ENCODE assay signal across 18 cellular contexts in genomic region chr15:49265911-49266310, GRCh38.
DNase-seq lines count a peak whose midpoint lies in the region; ATAC-seq and TF ChIP-seq lines count a peak whose summit lies in the region.
"Had no signal": no experiment of that assay in that cellular context is flagged by ENCODE, and none has a peak within 500 bp of the region (broad histone marks: within the 10 kb centered on the region; RNA-seq: fewer than 3 reads in every experiment).

No MANE protein-coding gene starts in this region.

- peaks cover 34% of the 10 kb centered on the region for H3K36me3 Mint-ChIP-seq in CD8-positive, alpha-beta T cell

- peak overlapping the region; percentile 88 for H4K5ac ChIP-seq in IMR-90 (ENCODE audit: low read depth, low read length)

- in situ Hi-C loops in IMR-90 (cut with MboI; ENCODE audit: low sequenced_read_pairs): no loop called here
- in situ Hi-C loops in gastrocnemius medialis (cut with MboI; ENCODE audit: low sequenced_read_pairs in 4 of 4): no loop called here

- peaks cover 9% of the 10 kb centered on the region for H3K4me1 ChIP-seq in IMR-90 (ENCODE audit: control insufficient read depth, insufficient read depth, low read length)
- H3K4me1 ChIP-seq in gastrocnemius medialis: peaks cover 0 to 6% of the 10 kb centered on the region in 2 donors
- H3K4me1 ChIP-seq in left lung: no peaks in the 10 kb centered on the region
- H3K4me1 ChIP-seq in CD8-positive, alpha-beta T cell (ENCODE audit: insufficient read depth, low read length): no peaks in the 10 kb centered on the region

- H3K9ac ChIP-seq in IMR-90 (ENCODE audit: low read depth, low read length): no peak overlapping the region

- H4K8ac ChIP-seq in IMR-90 (ENCODE audit: low read depth in 2 of 2, low read length in 2 of 2): 0 out of 4 replicates have a peak overlapping the region, but pooled peaks of 1 of the 2 experiments have one; percentile 1

- dilution Hi-C loops in IMR-90 (cut with HindIII; ENCODE audit: low sequenced_read_pairs, unreplicated experiment): no loop called here

- no peak overlapping the region for H3K27ac Mint-ChIP-seq in CD8-positive, alpha-beta T cell

- no peaks in the 10 kb centered on the region for H3K27me3 Mint-ChIP-seq in CD8-positive, alpha-beta T cell (ENCODE audit: low read depth)

- CTCF ChIA-PET in IMR-90 (lab: Yijun Ruan, JAX): no interaction called here
- CTCF ChIA-PET in CD8-positive, alpha-beta T cell (lab: Charles Lee): interaction anchor here (0.8 kb wide), 1 partner anchor 30 kb away, joined by 3 read pairs; no protein-coding TSS in a partner anchor

- H3K36me3 ChIP-seq in IMR-90 (ENCODE audit: control insufficient read depth, insufficient read depth, low read length): no peaks in the 10 kb centered on the region
- H3K36me3 ChIP-seq in gastrocnemius medialis: no peaks in the 10 kb centered on the region
- peaks cover 0 to 3% of the 10 kb centered on the region in 2 donors for H3K36me3 ChIP-seq in left lung
- H3K36me3 ChIP-seq in CD8-positive, alpha-beta T cell (ENCODE audit: insufficient read depth, low read length): peaks cover 3% of the 10 kb centered on the region

- H3K9me1 ChIP-seq in IMR-90 (ENCODE audit: insufficient read depth, low read length): no peaks in the 10 kb centered on the region

- H4K91ac ChIP-seq in IMR-90 (ENCODE audit: insufficient read depth, low read depth, low read length): no peak overlapping the region

- H3K27me3 ChIP-seq in IMR-90 (ENCODE audit: control insufficient read depth, insufficient read depth, low read length): no peaks in the 10 kb centered on the region
- no peaks in the 10 kb centered on the region for H3K27me3 ChIP-seq in gastrocnemius medialis
- no peaks in the 10 kb centered on the region for H3K27me3 ChIP-seq in left lung
- H3K27me3 ChIP-seq in CD8-positive, alpha-beta T cell (ENCODE audit: insufficient read depth, low read length): no peaks in the 10 kb centered on the region

- H2AK5ac ChIP-seq in IMR-90 (ENCODE audit: low read depth, low read length): no peak overlapping the region

- peak overlapping the region; percentile 58; the same call in 1 of the 2 replicates for H3K4ac ChIP-seq in IMR-90 (ENCODE audit: low read depth, low read length)

- H3K56ac ChIP-seq in IMR-90 (ENCODE audit: extremely low read depth, insufficient read depth, low read length): no peak overlapping the region

- H2BK20ac ChIP-seq in IMR-90 (ENCODE audit: low read depth, low read length): peak overlapping the region; percentile 6; the same call in 1 of the 2 replicates

- TF ChIP-seq POLR2A in IMR-90 (IDR thresholded peaks at IDR 0.05; ENCODE audit: low read depth, low read length): no peak
- no peak for TF ChIP-seq POLR2A in gastrocnemius medialis (IDR thresholded peaks at IDR 0.05)

- no peaks in the 10 kb centered on the region for H3K4me1 Mint-ChIP-seq in CD8-positive, alpha-beta T cell (ENCODE audit: low read depth)

- DNase-seq in IMR-90 (no peak), LHCN-M2 (ENCODE audit: low read depth) (peak; percentile 42), NCI-H510A (lab: John Stamatoyannopoulos, UW) (peak; percentile 39), fibroblast of peridontal ligament (ENCODE audit: extremely low read depth) (peak; percentile 47), gastrocnemius medialis (no peak), left lung (no peak), kidney glomerular epithelial cell (lab: John Stamatoyannopoulos, UW) (no peak)
- DNase-seq in CD8-positive, alpha-beta T cell: no peak
- DNase-seq: ACHN, C1 segment of cervical spinal cord, NCI-H1694, NCI-H2081 treated with DMSO at 0.1 percent for 48 hours, NCI-H345, NCI-H526 treated with DMSO at 0.1 percent for 48 hours, OCI-M1, Right ventricle myocardium superior had no signal

- H3K23ac ChIP-seq in IMR-90 (ENCODE audit: low read depth, low read length): no peak overlapping the region

- no peak overlapping the region for H2AFZ ChIP-seq in IMR-90 (replicated peaks; ENCODE audit: low read length, poor library complexity)

- H2BK5ac ChIP-seq in IMR-90 (ENCODE audit: low read depth, low read length, poor library complexity, severe bottlenecking): no peak overlapping the region

- no peak overlapping the region for H3K14ac ChIP-seq in IMR-90 (replicated peaks; ENCODE audit: low read depth, low read length)

- POLR2A ChIA-PET in IMR-90 (lab: Charles Lee; ENCODE audit: unreplicated experiment): no interaction called here
- POLR2A ChIA-PET in CD8-positive, alpha-beta T cell (lab: Charles Lee): interaction anchor here (1.3 kb wide), 1 partner anchor 9 kb away, joined by 5 read pairs; no protein-coding TSS in a partner anchor

- no peak for ATAC-seq in IMR-90 (ENCODE audit: low read depth)
- no peak for ATAC-seq in gastrocnemius medialis
- no peak for ATAC-seq in left lung
- no peak for ATAC-seq in CD8-positive, alpha-beta T cell
- ATAC-seq: GM12878 had no signal

- H2BK15ac ChIP-seq in IMR-90 (ENCODE audit: low read depth, low read length): no peak overlapping the region

- peak overlapping the region; percentile 57 for H3K18ac ChIP-seq in IMR-90 (ENCODE audit: low read depth, low read length)

- no peaks in the 10 kb centered on the region for H4K20me1 ChIP-seq in IMR-90 (ENCODE audit: insufficient read depth, low read length)

- no TSS peak for BruUV-seq in IMR-90 (replicated peaks; lab: Mats Ljungman, UMichigan)

- H3K79me1 ChIP-seq in IMR-90 (ENCODE audit: low read depth in 1 of 2, low read length in 2 of 2): peaks cover 6 to 15% of the 10 kb centered on the region in 2 experiments; a peak in 2 of 4 replicates

- no peak for TF ChIP-seq CTCF in IMR-90 (conservative IDR thresholded peaks at IDR 0.05; ENCODE audit: low read depth, low read length)
- no peak for TF ChIP-seq CTCF in gastrocnemius medialis (IDR thresholded peaks at IDR 0.05 in 4 of 5, conservative IDR thresholded peaks at IDR 0.05 in 1 of 5)
- TF ChIP-seq CTCF in left lung (IDR thresholded peaks at IDR 0.05): no peak
- TF ChIP-seq CTCF in CD8-positive, alpha-beta T cell (IDR thresholded peaks at IDR 0.05): no peak

- H3K4me3 ChIP-seq in IMR-90 (ENCODE audit: insufficient read depth, low read depth, low read length): no peak overlapping the region
- H3K4me3 ChIP-seq in gastrocnemius medialis: no peak overlapping the region
- no peak overlapping the region for H3K4me3 ChIP-seq in left lung
- H3K4me3 ChIP-seq in CD8-positive, alpha-beta T cell (ENCODE audit: low read depth, low read length): no peak overlapping the region
- H3K4me3 ChIP-seq: GM12878, SK-N-MC had no signal

- no peak overlapping the region for H3K27ac ChIP-seq in IMR-90 (ENCODE audit: insufficient read depth, low read length)
- H3K27ac ChIP-seq in gastrocnemius medialis: no peak overlapping the region
- no peak overlapping the region for H3K27ac ChIP-seq in left lung
- no peak overlapping the region for H3K27ac ChIP-seq in CD8-positive, alpha-beta T cell (ENCODE audit: low read depth, low read length)
- H3K27ac ChIP-seq: SK-N-MC had no signal

- no peak overlapping the region for H3K4me2 ChIP-seq in IMR-90 (ENCODE audit: low read depth, low read length)

- H2BK120ac ChIP-seq in IMR-90 (ENCODE audit: low read depth, low read length): peak overlapping the region; percentile 32; the same call in 1 of the 2 replicates

- no peak overlapping the region for H3K4me3 Mint-ChIP-seq in CD8-positive, alpha-beta T cell

- intact Hi-C loops in IMR-90 (cut with micrococcal nuclease): no loop called here
- intact Hi-C loops in gastrocnemius medialis (cut with DNase I; ENCODE audit: low total_unique reads): no loop called here
- intact Hi-C loops in left lung (cut with DNase I): no loop called here
- intact Hi-C loops in CD8-positive, alpha-beta T cell (cut with DNase I, micrococcal nuclease): no loop called here

- H3K9me3 ChIP-seq in IMR-90 (ENCODE audit: control insufficient read depth, insufficient read depth, low read length): peaks cover 5% of the 10 kb centered on the region; the same call in 1 of the 2 replicates
- H3K9me3 ChIP-seq in gastrocnemius medialis: no peaks in the 10 kb centered on the region
- H3K9me3 ChIP-seq in left lung: peaks cover 0 to 6% of the 10 kb centered on the region in 2 donors
- H3K9me3 ChIP-seq in CD8-positive, alpha-beta T cell (ENCODE audit: low read length): no peaks in the 10 kb centered on the region

- no peaks in the 10 kb centered on the region for H3K9me3 Mint-ChIP-seq in CD8-positive, alpha-beta T cell

- 97% methylated on average over 3 of the region's 3 CpGs; no CpG with 5 or more reads in 1 of the 2 experiments for WGBS in IMR-90 (ENCODE audit: extremely low coverage in 2 of 2, insufficient read length in 1 of 2), 2 experiments

- no peak for TF ChIP-seq RAD21 in IMR-90 (IDR thresholded peaks at IDR 0.05; ENCODE audit: low read length)

- no peak overlapping the region for H2AK9ac ChIP-seq in IMR-90 (replicated peaks; ENCODE audit: low read depth, low read length, poor library complexity)

TF ChIP-seq in IMR-90, 13 proteins besides CTCF, POLR2A, EP300 and RAD21:
- TF ChIP-seq MAFK (IDR thresholded peaks at IDR 0.05; ENCODE audit: low read depth, low read length) (no peak), RCOR1 (IDR thresholded peaks at IDR 0.05; ENCODE audit: insufficient replicate concordance, low read length) (no peak), USF2 (IDR thresholded peaks at IDR 0.05; ENCODE audit: low read depth, low read length) (no peak), BHLHE40 (IDR thresholded peaks at IDR 0.05; ENCODE audit: low read depth, low read length) (no peak), CEBPB (IDR thresholded peaks at IDR 0.05; ENCODE audit: low read depth, low read length) (no peak), SMC3 (IDR thresholded peaks at IDR 0.05; ENCODE audit: low read depth, low read length) (no peak), MXI1 (IDR thresholded peaks at IDR 0.05; ENCODE audit: borderline replicate concordance, low read depth, low read length) (no peak), MAZ (IDR thresholded peaks at IDR 0.05; ENCODE audit: borderline replicate concordance, low read depth, low read length) (no peak)

Comparison
In these comparisons a context has a peak if more than half of its experiments do, and no peak if none do; other contexts are left out.
1. DNase-seq: peak in LHCN-M2 (single experiment), NCI-H510A (single experiment) and fibroblast of peridontal ligament (single experiment); none in IMR-90 (single experiment), gastrocnemius medialis (0 of 2), left lung (0 of 2), kidney glomerular epithelial cell (single experiment) and CD8-positive, alpha-beta T cell (0 of 7).